In genomic region chr11:9092846-9093778, GRCh38 we compare ENCODE assay signal across 10 cellular contexts. TPM values are rescaled to one million over a fixed set of nuclear protein-coding genes. Genes with fewer than 3 reads are reported as not detected.
DNase-seq lines count a peak whose midpoint lies in the region; ATAC-seq, FAIRE-seq and TF ChIP-seq lines count a peak whose summit lies in the region.
"Had no signal": no experiment of that assay in that cellular context is flagged by ENCODE, and none has a peak within 500 bp of the region (broad histone marks: within the 10 kb centered on the region; RNA-seq: fewer than 3 reads in every experiment).

No MANE protein-coding gene starts in this region.

- no peak overlapping the region for H3K56ac ChIP-seq in H1 (replicated peaks; ENCODE audit: insufficient read length, low read depth, low read length)

- H3K23me2 ChIP-seq in H1 (ENCODE audit: low read depth, low read length): peaks cover 7% of the 10 kb centered on the region; the same call in 1 of the 2 replicates

- H4K5ac ChIP-seq in H1 (ENCODE audit: insufficient read length, low read depth, low read length): no peak overlapping the region

- POLR2A ChIA-PET in MCF 10A (lab: Yijun Ruan, JAX) (interaction anchor here (0.9 to 1.7 kb wide), 3 partner anchors 18 to 54 kb away, joined by 3 to 4 read pairs (median 3); no protein-coding TSS in a partner anchor), H1 (lab: Charles Lee; ENCODE audit: partially characterized antibody) (no interaction called here)

- CTCF ChIA-PET in MCF 10A (lab: Yijun Ruan, JAX): interaction anchor here (0.6 to 3.0 kb wide), 12 partner anchors 11 to 81 kb away, joined by 3 to 13 read pairs (median 4); no protein-coding TSS in a partner anchor
- CTCF ChIA-PET in mammary epithelial cell (lab: Charles Lee; ENCODE audit: low non-redundant PET): interaction anchor here (0.5 to 1.5 kb wide), 3 partner anchors 45 to 78 kb away, joined by 3 to 16 read pairs (median 7); no protein-coding TSS in a partner anchor
- CTCF ChIA-PET in H1 (lab: Charles Lee; ENCODE audit: partially characterized antibody): interaction anchor here (0.5 to 12.2 kb wide), 17 partner anchors 10 to 462 kb away, joined by 3 to 177 read pairs (median 6); no protein-coding TSS in a partner anchor

- 86% methylated on average over 10 of the region's 10 CpGs for WGBS in mammary epithelial cell (ENCODE audit: low coverage, missing lambda C conversion rate)
- 78% methylated on average over 10 of the region's 10 CpGs; no CpG with 5 or more reads in 1 of the 2 experiments for WGBS in H1 (ENCODE audit: extremely low coverage in 1 of 2, insufficient coverage in 1 of 2, insufficient read length in 1 of 2, insufficient replicate concordance in 2 of 2, low coverage in 1 of 2, low lambda C conversion rate in 2 of 2, missing lambda C conversion rate in 1 of 2), 2 experiments

- H2AFZ ChIP-seq in mammary epithelial cell (ENCODE audit: low read depth, low read length) (no peak overlapping the region), H1 (ENCODE audit: low read length) (no peak overlapping the region)

- no peak for ATAC-seq in thoracic aorta (ENCODE audit: insufficient number of reproducible peaks, low FRiP score, low read depth)
- ATAC-seq in GM18502 (IDR thresholded peaks at IDR 0.05; ENCODE audit: poor library complexity, unreplicated experiment): no peak

- H3K4me1 ChIP-seq in mammary epithelial cell (ENCODE audit: insufficient read depth, low read length) (peaks cover 7% of the 10 kb centered on the region), H1 (replicated peaks in 1 of 4; ENCODE audit: control insufficient read depth in 3 of 4, insufficient read depth in 4 of 4, low read length in 3 of 4) (peaks cover 1 to 4% (median 3%) of the 10 kb centered on the region in 4 experiments; a peak in 5 of 7 replicates), thoracic aorta (ENCODE audit: control insufficient read depth in 1 of 2, low read depth in 2 of 2) (peaks cover 0 to 5% of the 10 kb centered on the region in 2 donors)

- H3K79me1 ChIP-seq in H1 (ENCODE audit: low read depth, low read length): no peaks in the 10 kb centered on the region

- H3K9me3 Mint-ChIP-seq in MCF 10A (ENCODE audit: unreplicated experiment): no peaks in the 10 kb centered on the region
- H3K9me3 Mint-ChIP-seq: dendritic cell treated with granulocyte-macrophage colony-stimulating factor and Interleukin-4, amounts not matched to agents 40 ng/mL and 50 ng/mL, for 4 days had no signal

- no peak overlapping the region for H2BK5ac ChIP-seq in H1 (ENCODE audit: low read depth, low read length)

- BruUV-seq in MCF 10A (replicated peaks; lab: Mats Ljungman, UMichigan) (no TSS peak), mammary epithelial cell (replicated peaks; lab: Mats Ljungman, UMichigan) (no TSS peak)

- H3K23ac ChIP-seq in H1 (ENCODE audit: insufficient read length): no peak overlapping the region

- H3K27ac Mint-ChIP-seq in MCF 10A (ENCODE audit: low read depth, unreplicated experiment): peak overlapping the region; percentile 31
- H3K27ac Mint-ChIP-seq: dendritic cell treated with granulocyte-macrophage colony-stimulating factor and Interleukin-4, amounts not matched to agents 40 ng/mL and 50 ng/mL, for 4 days had no signal

- no peaks in the 10 kb centered on the region for H3K4me1 Mint-ChIP-seq in MCF 10A (ENCODE audit: insufficient read depth, unreplicated experiment)

- FAIRE-seq in H1 (lab: Jason Lieb, UNC): no peak

- H3K27ac ChIP-seq in mammary epithelial cell (ENCODE audit: insufficient read depth, low read depth, low read length) (no peak overlapping the region), H1 (ENCODE audit: low read depth, low read length) (no peak overlapping the region), thoracic aorta (no peak overlapping the region)

- no peak overlapping the region for H2BK20ac ChIP-seq in H1 (ENCODE audit: low read length)

- H3K27me3 ChIP-seq in mammary epithelial cell (ENCODE audit: insufficient read depth, low read length): no peaks in the 10 kb centered on the region
- H3K27me3 ChIP-seq in H1 (replicated peaks in 1 of 4; ENCODE audit: control insufficient read depth in 3 of 4, extremely low read depth in 1 of 4, insufficient read depth in 3 of 4, low read length in 3 of 4): peaks cover 11 to 36% (median 30%) of the 10 kb centered on the region in 4 experiments
- no peaks in the 10 kb centered on the region for H3K27me3 ChIP-seq in thoracic aorta (replicated peaks; ENCODE audit: insufficient read depth)

- H4K91ac ChIP-seq in H1 (replicated peaks; ENCODE audit: insufficient read length, low read length): no peak overlapping the region

- H3K4me2 ChIP-seq in mammary epithelial cell (ENCODE audit: insufficient read depth, low read depth, low read length): no peak overlapping the region
- no peak overlapping the region for H3K4me2 ChIP-seq in H1 (ENCODE audit: insufficient read depth in 1 of 2, low read depth in 2 of 2, low read length in 2 of 2)

- no peak overlapping the region for H2AK5ac ChIP-seq in H1 (ENCODE audit: low read depth, low read length)

- intact Hi-C loops in MCF 10A (cut with micrococcal nuclease): no loop called here
- intact Hi-C loops in mammary epithelial cell (cut with micrococcal nuclease): loop anchor here (5.0 kb wide), 1 partner anchor 44 kb away; no protein-coding TSS in a partner anchor

- H3K9ac ChIP-seq in mammary epithelial cell (ENCODE audit: insufficient read depth, low read length) (no peak overlapping the region), H1 (replicated peaks in 1 of 4; ENCODE audit: extremely low read depth in 1 of 4, low read depth in 3 of 4, low read length in 3 of 4) (no peak overlapping the region)

- H2BK12ac ChIP-seq in H1 (ENCODE audit: low read depth, low read length): no peak overlapping the region

- no peaks in the 10 kb centered on the region for H3K36me3 Mint-ChIP-seq in MCF 10A (ENCODE audit: insufficient read depth, unreplicated experiment)

- no peak for TF ChIP-seq POLR2A in H1 (IDR thresholded peaks at IDR 0.05; ENCODE audit: control extremely low read depth in 1 of 2, low read depth in 2 of 2, low read length in 2 of 2)

- in situ Hi-C loops in mammary epithelial cell (cut with MboI; ENCODE audit: low sequenced_read_pairs in 2 of 2): no loop called here

- no peaks in the 10 kb centered on the region for H3K36me3 ChIP-seq in mammary epithelial cell (ENCODE audit: insufficient read depth, low read length)
- no peaks in the 10 kb centered on the region for H3K36me3 ChIP-seq in H1 (ENCODE audit: control insufficient read depth in 2 of 4, insufficient read depth in 4 of 4, low read length in 3 of 4)
- no peaks in the 10 kb centered on the region for H3K36me3 ChIP-seq in thoracic aorta

- H3K4me3 ChIP-seq in mammary epithelial cell (replicated peaks in 1 of 3; ENCODE audit: insufficient read depth in 1 of 3, low read depth in 2 of 3, low read length in 3 of 3) (no peak overlapping the region), H1 (ENCODE audit: extremely low read depth in 1 of 4, insufficient read depth in 2 of 4, low read depth in 3 of 4, low read length in 4 of 4) (no peak overlapping the region), thoracic aorta (no peak overlapping the region)

- H4K20me1 ChIP-seq in mammary epithelial cell (ENCODE audit: insufficient read depth, low read length): no peaks in the 10 kb centered on the region
- H4K20me1 ChIP-seq in H1 (replicated peaks in 1 of 2; ENCODE audit: control insufficient read depth in 1 of 2, insufficient read depth in 2 of 2, low read length in 2 of 2): no peaks in the 10 kb centered on the region

- TF ChIP-seq EP300 in H1 (IDR thresholded peaks at IDR 0.05; ENCODE audit: borderline replicate concordance in 1 of 2, low read depth in 2 of 2, low read length in 2 of 2): no peak

- H3K14ac ChIP-seq in H1 (ENCODE audit: insufficient read length): no peak overlapping the region

- no peak overlapping the region for H3K4me3 Mint-ChIP-seq in MCF 10A (ENCODE audit: unreplicated experiment)
- H3K4me3 Mint-ChIP-seq: dendritic cell treated with granulocyte-macrophage colony-stimulating factor and Interleukin-4, amounts not matched to agents 40 ng/mL and 50 ng/mL, for 4 days had no signal

- peak; percentile 6 for DNase-seq in MCF 10A (ENCODE audit: unreplicated experiment)
- no peak for DNase-seq in mammary epithelial cell
- peak; percentile 45 for DNase-seq in NCI-H2196 (lab: John Stamatoyannopoulos, UW; ENCODE audit: unreplicated experiment)
- no peak for DNase-seq in H1 (ENCODE audit: low read depth in 1 of 2, low spot score in 2 of 2)
- DNase-seq in thoracic aorta (ENCODE audit: low spot score): no peak
- no peak for DNase-seq in GDM1 (lab: John Stamatoyannopoulos, UW)
- DNase-seq in activated CD8-positive, alpha-beta memory T cell treated with anti-CD3 and anti-CD28 coated beads, Interleukin-2, amount 50 U/mL, for 4 hours: no peak
- DNase-seq: mesendoderm had no signal

- H2BK15ac ChIP-seq in H1 (ENCODE audit: low read length): no peak overlapping the region

- no peak overlapping the region for H3K4ac ChIP-seq in H1 (replicated peaks; ENCODE audit: insufficient read length, low read depth, low read length)

- H3K79me2 ChIP-seq in mammary epithelial cell (ENCODE audit: insufficient read depth, low read length) (no peaks in the 10 kb centered on the region), H1 (ENCODE audit: control insufficient read depth in 1 of 2, insufficient read depth in 2 of 2, low read length in 2 of 2) (no peaks in the 10 kb centered on the region)

- dilution Hi-C loops in mammary epithelial cell (cut with HindIII; ENCODE audit: low sequenced_read_pairs): loop anchor here (5.0 kb wide), 1 partner anchor 34 kb away; no protein-coding TSS in a partner anchor

- no peak for TF ChIP-seq RAD21 in H1 (IDR thresholded peaks at IDR 0.05 in 1 of 2, conservative IDR thresholded peaks at IDR 0.05 in 1 of 2; ENCODE audit: low read depth in 2 of 2, low read length in 2 of 2)

- H3K18ac ChIP-seq in H1 (ENCODE audit: extremely low read depth, low read length): no peak overlapping the region

- H3K27me3 Mint-ChIP-seq in MCF 10A (ENCODE audit: insufficient read depth, unreplicated experiment): peaks cover 15% of the 10 kb centered on the region

- H3K9me3 ChIP-seq in mammary epithelial cell (replicated peaks; ENCODE audit: insufficient read depth, low read length) (no peaks in the 10 kb centered on the region), H1 (ENCODE audit: insufficient read depth in 2 of 2, low read depth in 1 of 2, low read length in 1 of 2) (no peaks in the 10 kb centered on the region), thoracic aorta (no peaks in the 10 kb centered on the region)

- H2BK120ac ChIP-seq in H1 (replicated peaks; ENCODE audit: low read depth, low read length): no peak overlapping the region

- TF ChIP-seq CTCF in MCF 10A (IDR thresholded peaks at IDR 0.05; ENCODE audit: unreplicated experiment) (peak; percentile 26), mammary epithelial cell (conservative IDR thresholded peaks at IDR 0.05 in 1 of 2, IDR thresholded peaks at IDR 0.05 in 1 of 2; ENCODE audit: extremely low read depth in 1 of 2, insufficient read depth in 1 of 2, low read depth in 1 of 2, low read length in 2 of 2) (peak in 1 of 2 donors; percentile 28), H1 (IDR thresholded peaks at IDR 0.05; ENCODE audit: control extremely low read depth in 1 of 3, insufficient read depth in 1 of 3, low read depth in 1 of 3, low read length in 3 of 3) (peak in 2 of 3 experiments; percentile 8 to 10; a peak in 1 of 4 replicates), thoracic aorta (IDR thresholded peaks at IDR 0.05) (peak; percentile 8)

- no peak overlapping the region; the same call in 1 of the 2 replicates for H4K8ac ChIP-seq in H1 (ENCODE audit: extremely low read depth, insufficient read depth, low read length)

RNA-seq across cellular contexts. Expression of gene SCUBE2, which starts 1.7 kb away (rescaled TPM):
- total RNA-seq in MCF 10A (2022) (0.29 and 0.93 TPM in 2 replicates), mammary epithelial cell (1 to 10 TPM; 1.2 to 5.5 TPM), thoracic aorta (1 to 10 TPM; 1.2 to 3.9 TPM)
- polyA plus RNA-seq in mammary epithelial cell (0.57 TPM), H1 (2011; rRNA removed) (0.29 and 1.1 TPM in 2 replicates)
- not detected for polyA minus RNA-seq in mammary epithelial cell
- 0.42 and 1.2 TPM in 2 replicates for total RNA-seq in H1 (2021; fragmentation: NEBNext Ultra II Directional; extraction: Animal tissue kit (Norgen Biotek cat#: 25700))
- 0.63 TPM for polyA plus RNA-seq in H1 (2011; cell fraction: cytosol; rRNA removed)
- polyA plus RNA-seq in H1 (2011; cell fraction: nucleus; rRNA removed): 0.90 TPM
- polyA plus RNA-seq in H1 (2012, experiment 1 of 2): 1.1 to 2.0 TPM (median 1.8 TPM) in 4 replicates
- polyA plus RNA-seq in H1 (2012, experiment 2 of 2): 0.26 TPM
- polyA plus RNA-seq in H1 (2013, experiment 1 of 2): 0.61 TPM
- 0.31 TPM for polyA plus RNA-seq in H1 (2013, experiment 2 of 2)
- 0.50 and 2.0 TPM in 2 replicates for polyA minus RNA-seq in H1 (2011; rRNA and poly(A)+ RNA removed)
- not detected for polyA minus RNA-seq in H1 (2011; cell fraction: cytosol; rRNA and poly(A)+ RNA removed)
- polyA minus RNA-seq in H1 (2011; cell fraction: nucleus; rRNA and poly(A)+ RNA removed): 0.20 TPM

Comparison
In these comparisons a context has a peak if more than half of its experiments do, and no peak if none do; other contexts are left out.
1. DNase-seq: peak in MCF 10A (single experiment) and NCI-H2196 (single experiment); none in mammary epithelial cell (single experiment), H1 (0 of 2), thoracic aorta (single experiment), GDM1 (single experiment) and activated CD8-positive, alpha-beta memory T cell treated with anti-CD3 and anti-CD28 coated beads, Interleukin-2, amount 50 U/mL, for 4 hours (single experiment).